In genomic region chrX:107871136-107871535, GRCh38 we compare ENCODE assay signal across 23 cellular contexts.
"Had no signal": no experiment of that assay in that cellular context is flagged by ENCODE, and none has a peak within 500 bp of the region (broad histone marks: within the 10 kb centered on the region; RNA-seq: fewer than 3 reads in every experiment).

No MANE protein-coding gene starts in this region.

- ATAC-seq: HepG2 had no signal

- H3K4me3 ChIP-seq: SJSA1, SK-N-MC had no signal

- H3K9me3 ChIP-seq: SJSA1 had no signal

- H3K27ac ChIP-seq: SJSA1, SK-N-MC had no signal

- FAIRE-seq: HepG2, RCC 7860 had no signal

- H3K36me3 ChIP-seq: SJSA1 had no signal

- H3K27me3 ChIP-seq: SJSA1 had no signal

- H3K4me1 ChIP-seq: SJSA1 had no signal

- DNase-seq: IMR-90, Karpas-422, KG1, MM.1S, NCI-H1092 treated with DMSO at 0.1 percent for 48 hours, NCI-H1436, NCI-H187, NCI-H2029, NCI-H2081 treated with DMSO at 0.1 percent for 48 hours, NCI-H2171, NCI-H226, NCI-H446, NCI-H510A, NCI-H524 treated with DMSO at 0.1 percent for 48 hours, NCI-H69, NCI-H774, Right ventricle myocardium superior, RPMI8226, SIG-M5 had no signal
